1 cellular context compared by ENCODE assay signal in the genomic region with DNA sequence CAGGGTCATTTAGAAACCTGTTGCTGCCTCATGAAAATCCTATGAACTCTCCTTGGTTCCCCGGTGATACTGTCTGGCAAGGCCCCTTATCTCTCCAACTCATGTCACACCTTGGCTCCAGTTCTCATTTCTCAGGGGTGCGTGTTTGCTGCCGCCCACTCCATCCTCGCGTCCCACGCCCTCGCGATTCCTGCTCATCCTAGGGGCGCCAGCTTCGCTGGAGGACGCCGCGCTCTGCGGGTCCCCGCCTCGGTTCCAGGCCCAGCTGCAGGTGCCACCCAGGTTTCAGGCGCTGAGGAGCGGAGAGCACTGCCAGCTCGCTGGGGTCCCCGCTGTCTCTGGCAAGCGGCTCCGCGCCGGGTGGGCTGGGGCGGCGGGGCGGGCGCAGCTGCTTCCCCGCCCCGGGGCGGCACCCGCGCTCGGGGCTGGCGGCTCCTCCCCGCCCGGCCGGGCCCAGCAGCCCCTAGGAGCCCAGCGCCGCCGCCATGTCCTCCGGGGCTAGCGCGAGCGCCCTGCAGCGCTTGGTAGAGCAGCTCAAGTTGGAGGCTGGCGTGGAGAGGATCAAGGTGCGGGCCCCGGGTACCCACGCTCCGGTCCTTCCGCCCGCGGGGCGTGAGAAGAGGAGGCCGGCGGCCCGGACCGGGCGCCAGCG.
A peak's percentile ranks its signal among the peaks of the same experiment; 100 is the strongest.
TF ChIP-seq lines count a peak whose summit lies in the region.

A gene (plus strand): TSS at position 456 of the 652 bp plus-strand sequence. CDS start 30 bp downstream, at position 486.

TF ChIP-seq in WTC11, 78 proteins besides CTCF, POLR2A, EP300 and RAD21 (continued from another document):
- TF ChIP-seq, protein P1, sequence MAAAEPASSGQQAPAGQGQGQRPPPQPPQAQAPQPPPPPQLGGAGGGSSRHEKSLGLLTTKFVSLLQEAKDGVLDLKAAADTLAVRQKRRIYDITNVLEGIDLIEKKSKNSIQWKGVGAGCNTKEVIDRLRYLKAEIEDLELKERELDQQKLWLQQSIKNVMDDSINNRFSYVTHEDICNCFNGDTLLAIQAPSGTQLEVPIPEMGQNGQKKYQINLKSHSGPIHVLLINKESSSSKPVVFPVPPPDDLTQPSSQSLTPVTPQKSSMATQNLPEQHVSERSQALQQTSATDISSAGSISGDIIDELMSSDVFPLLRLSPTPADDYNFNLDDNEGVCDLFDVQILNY (CRISPR knock-in tag; IDR thresholded peaks at IDR 0.05), result no peak
- TF ChIP-seq, protein P2, sequence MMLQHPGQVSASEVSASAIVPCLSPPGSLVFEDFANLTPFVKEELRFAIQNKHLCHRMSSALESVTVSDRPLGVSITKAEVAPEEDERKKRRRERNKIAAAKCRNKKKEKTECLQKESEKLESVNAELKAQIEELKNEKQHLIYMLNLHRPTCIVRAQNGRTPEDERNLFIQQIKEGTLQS (CRISPR knock-in tag; conservative IDR thresholded peaks at IDR 0.05), result no peak
- TF ChIP-seq OVOL2 (CRISPR knock-in tag; IDR thresholded peaks at IDR 0.05; ENCODE audit: borderline replicate concordance), result no peak
- TF ChIP-seq GABPB1 (CRISPR knock-in tag; IDR thresholded peaks at IDR 0.05), result no peak
- TF ChIP-seq ZNF423 (CRISPR knock-in tag; IDR thresholded peaks at IDR 0.05), result peak; percentile 89
- TF ChIP-seq NFATC4 (CRISPR knock-in tag; IDR thresholded peaks at IDR 0.05), result no peak
- no peak for TF ChIP-seq ELF4 (CRISPR knock-in tag; IDR thresholded peaks at IDR 0.05; ENCODE audit: low read depth)
- TF ChIP-seq, protein P3, sequence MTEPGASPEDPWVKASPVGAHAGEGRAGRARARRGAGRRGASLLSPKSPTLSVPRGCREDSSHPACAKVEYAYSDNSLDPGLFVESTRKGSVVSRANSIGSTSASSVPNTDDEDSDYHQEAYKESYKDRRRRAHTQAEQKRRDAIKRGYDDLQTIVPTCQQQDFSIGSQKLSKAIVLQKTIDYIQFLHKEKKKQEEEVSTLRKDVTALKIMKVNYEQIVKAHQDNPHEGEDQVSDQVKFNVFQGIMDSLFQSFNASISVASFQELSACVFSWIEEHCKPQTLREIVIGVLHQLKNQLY (CRISPR knock-in tag; IDR thresholded peaks at IDR 0.05), result no peak
- TF ChIP-seq FOXJ3 (CRISPR knock-in tag; IDR thresholded peaks at IDR 0.05; ENCODE audit: borderline replicate concordance), result no peak
- TF ChIP-seq, protein P4, sequence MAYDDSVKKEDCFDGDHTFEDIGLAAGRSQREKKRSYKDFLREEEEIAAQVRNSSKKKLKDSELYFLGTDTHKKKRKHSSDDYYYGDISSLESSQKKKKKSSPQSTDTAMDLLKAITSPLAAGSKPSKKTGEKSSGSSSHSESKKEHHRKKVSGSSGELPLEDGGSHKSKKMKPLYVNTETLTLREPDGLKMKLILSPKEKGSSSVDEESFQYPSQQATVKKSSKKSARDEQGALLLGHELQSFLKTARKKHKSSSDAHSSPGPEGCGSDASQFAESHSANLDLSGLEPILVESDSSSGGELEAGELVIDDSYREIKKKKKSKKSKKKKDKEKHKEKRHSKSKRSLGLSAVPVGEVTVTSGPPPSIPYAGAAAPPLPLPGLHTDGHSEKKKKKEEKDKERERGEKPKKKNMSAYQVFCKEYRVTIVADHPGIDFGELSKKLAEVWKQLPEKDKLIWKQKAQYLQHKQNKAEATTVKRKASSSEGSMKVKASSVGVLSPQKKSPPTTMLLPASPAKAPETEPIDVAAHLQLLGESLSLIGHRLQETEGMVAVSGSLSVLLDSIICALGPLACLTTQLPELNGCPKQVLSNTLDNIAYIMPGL (CRISPR knock-in tag; IDR thresholded peaks at IDR 0.05), result peak; percentile 70; the same call in 1 of the 2 replicates
- no peak for TF ChIP-seq JAZF1 (CRISPR knock-in tag; IDR thresholded peaks at IDR 0.05)
- TF ChIP-seq, protein P5, sequence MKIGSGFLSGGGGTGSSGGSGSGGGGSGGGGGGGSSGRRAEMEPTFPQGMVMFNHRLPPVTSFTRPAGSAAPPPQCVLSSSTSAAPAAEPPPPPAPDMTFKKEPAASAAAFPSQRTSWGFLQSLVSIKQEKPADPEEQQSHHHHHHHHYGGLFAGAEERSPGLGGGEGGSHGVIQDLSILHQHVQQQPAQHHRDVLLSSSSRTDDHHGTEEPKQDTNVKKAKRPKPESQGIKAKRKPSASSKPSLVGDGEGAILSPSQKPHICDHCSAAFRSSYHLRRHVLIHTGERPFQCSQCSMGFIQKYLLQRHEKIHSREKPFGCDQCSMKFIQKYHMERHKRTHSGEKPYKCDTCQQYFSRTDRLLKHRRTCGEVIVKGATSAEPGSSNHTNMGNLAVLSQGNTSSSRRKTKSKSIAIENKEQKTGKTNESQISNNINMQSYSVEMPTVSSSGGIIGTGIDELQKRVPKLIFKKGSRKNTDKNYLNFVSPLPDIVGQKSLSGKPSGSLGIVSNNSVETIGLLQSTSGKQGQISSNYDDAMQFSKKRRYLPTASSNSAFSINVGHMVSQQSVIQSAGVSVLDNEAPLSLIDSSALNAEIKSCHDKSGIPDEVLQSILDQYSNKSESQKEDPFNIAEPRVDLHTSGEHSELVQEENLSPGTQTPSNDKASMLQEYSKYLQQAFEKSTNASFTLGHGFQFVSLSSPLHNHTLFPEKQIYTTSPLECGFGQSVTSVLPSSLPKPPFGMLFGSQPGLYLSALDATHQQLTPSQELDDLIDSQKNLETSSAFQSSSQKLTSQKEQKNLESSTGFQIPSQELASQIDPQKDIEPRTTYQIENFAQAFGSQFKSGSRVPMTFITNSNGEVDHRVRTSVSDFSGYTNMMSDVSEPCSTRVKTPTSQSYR (CRISPR knock-in tag; IDR thresholded peaks at IDR 0.05), result no peak
- TF ChIP-seq, protein P6, sequence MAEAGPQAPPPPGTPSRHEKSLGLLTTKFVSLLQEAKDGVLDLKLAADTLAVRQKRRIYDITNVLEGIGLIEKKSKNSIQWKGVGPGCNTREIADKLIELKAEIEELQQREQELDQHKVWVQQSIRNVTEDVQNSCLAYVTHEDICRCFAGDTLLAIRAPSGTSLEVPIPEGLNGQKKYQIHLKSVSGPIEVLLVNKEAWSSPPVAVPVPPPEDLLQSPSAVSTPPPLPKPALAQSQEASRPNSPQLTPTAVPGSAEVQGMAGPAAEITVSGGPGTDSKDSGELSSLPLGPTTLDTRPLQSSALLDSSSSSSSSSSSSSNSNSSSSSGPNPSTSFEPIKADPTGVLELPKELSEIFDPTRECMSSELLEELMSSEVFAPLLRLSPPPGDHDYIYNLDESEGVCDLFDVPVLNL (CRISPR knock-in tag; IDR thresholded peaks at IDR 0.05; ENCODE audit: borderline replicate concordance, low read depth), result no peak
- TF ChIP-seq, protein P7, sequence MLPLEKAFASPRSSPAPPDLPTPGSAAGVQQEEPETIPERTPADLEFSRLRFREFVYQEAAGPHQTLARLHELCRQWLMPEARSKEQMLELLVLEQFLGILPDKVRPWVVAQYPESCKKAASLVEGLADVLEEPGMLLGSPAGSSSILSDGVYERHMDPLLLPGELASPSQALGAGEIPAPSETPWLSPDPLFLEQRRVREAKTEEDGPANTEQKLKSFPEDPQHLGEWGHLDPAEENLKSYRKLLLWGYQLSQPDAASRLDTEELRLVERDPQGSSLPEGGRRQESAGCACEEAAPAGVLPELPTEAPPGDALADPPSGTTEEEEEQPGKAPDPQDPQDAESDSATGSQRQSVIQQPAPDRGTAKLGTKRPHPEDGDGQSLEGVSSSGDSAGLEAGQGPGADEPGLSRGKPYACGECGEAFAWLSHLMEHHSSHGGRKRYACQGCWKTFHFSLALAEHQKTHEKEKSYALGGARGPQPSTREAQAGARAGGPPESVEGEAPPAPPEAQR (CRISPR knock-in tag; IDR thresholded peaks at IDR 0.05), result no peak
- TF ChIP-seq, protein P8, sequence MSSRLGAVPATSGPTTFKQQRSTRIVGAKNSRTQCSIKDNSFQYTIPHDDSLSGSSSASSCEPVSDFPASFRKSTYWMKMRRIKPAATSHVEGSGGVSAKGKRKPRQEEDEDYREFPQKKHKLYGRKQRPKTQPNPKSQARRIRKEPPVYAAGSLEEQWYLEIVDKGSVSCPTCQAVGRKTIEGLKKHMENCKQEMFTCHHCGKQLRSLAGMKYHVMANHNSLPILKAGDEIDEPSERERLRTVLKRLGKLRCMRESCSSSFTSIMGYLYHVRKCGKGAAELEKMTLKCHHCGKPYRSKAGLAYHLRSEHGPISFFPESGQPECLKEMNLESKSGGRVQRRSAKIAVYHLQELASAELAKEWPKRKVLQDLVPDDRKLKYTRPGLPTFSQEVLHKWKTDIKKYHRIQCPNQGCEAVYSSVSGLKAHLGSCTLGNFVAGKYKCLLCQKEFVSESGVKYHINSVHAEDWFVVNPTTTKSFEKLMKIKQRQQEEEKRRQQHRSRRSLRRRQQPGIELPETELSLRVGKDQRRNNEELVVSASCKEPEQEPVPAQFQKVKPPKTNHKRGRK (CRISPR knock-in tag; IDR thresholded peaks at IDR 0.05; ENCODE audit: borderline replicate concordance), result no peak
- TF ChIP-seq ZNF671 (CRISPR knock-in tag; IDR thresholded peaks at IDR 0.05), result no peak
- no peak for TF ChIP-seq ATF1 (CRISPR knock-in tag; IDR thresholded peaks at IDR 0.05)
- TF ChIP-seq, protein P9, sequence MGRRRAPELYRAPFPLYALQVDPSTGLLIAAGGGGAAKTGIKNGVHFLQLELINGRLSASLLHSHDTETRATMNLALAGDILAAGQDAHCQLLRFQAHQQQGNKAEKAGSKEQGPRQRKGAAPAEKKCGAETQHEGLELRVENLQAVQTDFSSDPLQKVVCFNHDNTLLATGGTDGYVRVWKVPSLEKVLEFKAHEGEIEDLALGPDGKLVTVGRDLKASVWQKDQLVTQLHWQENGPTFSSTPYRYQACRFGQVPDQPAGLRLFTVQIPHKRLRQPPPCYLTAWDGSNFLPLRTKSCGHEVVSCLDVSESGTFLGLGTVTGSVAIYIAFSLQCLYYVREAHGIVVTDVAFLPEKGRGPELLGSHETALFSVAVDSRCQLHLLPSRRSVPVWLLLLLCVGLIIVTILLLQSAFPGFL (CRISPR knock-in tag; IDR thresholded peaks at IDR 0.05; ENCODE audit: borderline replicate concordance), result no peak
- TF ChIP-seq, protein P10, sequence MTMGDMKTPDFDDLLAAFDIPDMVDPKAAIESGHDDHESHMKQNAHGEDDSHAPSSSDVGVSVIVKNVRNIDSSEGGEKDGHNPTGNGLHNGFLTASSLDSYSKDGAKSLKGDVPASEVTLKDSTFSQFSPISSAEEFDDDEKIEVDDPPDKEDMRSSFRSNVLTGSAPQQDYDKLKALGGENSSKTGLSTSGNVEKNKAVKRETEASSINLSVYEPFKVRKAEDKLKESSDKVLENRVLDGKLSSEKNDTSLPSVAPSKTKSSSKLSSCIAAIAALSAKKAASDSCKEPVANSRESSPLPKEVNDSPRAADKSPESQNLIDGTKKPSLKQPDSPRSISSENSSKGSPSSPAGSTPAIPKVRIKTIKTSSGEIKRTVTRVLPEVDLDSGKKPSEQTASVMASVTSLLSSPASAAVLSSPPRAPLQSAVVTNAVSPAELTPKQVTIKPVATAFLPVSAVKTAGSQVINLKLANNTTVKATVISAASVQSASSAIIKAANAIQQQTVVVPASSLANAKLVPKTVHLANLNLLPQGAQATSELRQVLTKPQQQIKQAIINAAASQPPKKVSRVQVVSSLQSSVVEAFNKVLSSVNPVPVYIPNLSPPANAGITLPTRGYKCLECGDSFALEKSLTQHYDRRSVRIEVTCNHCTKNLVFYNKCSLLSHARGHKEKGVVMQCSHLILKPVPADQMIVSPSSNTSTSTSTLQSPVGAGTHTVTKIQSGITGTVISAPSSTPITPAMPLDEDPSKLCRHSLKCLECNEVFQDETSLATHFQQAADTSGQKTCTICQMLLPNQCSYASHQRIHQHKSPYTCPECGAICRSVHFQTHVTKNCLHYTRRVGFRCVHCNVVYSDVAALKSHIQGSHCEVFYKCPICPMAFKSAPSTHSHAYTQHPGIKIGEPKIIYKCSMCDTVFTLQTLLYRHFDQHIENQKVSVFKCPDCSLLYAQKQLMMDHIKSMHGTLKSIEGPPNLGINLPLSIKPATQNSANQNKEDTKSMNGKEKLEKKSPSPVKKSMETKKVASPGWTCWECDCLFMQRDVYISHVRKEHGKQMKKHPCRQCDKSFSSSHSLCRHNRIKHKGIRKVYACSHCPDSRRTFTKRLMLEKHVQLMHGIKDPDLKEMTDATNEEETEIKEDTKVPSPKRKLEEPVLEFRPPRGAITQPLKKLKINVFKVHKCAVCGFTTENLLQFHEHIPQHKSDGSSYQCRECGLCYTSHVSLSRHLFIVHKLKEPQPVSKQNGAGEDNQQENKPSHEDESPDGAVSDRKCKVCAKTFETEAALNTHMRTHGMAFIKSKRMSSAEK (CRISPR knock-in tag; IDR thresholded peaks at IDR 0.05; ENCODE audit: borderline replicate concordance), result no peak
- TF ChIP-seq SMAD3 (CRISPR knock-in tag; IDR thresholded peaks at IDR 0.05; ENCODE audit: borderline replicate concordance), result no peak
- TF ChIP-seq, protein P11, sequence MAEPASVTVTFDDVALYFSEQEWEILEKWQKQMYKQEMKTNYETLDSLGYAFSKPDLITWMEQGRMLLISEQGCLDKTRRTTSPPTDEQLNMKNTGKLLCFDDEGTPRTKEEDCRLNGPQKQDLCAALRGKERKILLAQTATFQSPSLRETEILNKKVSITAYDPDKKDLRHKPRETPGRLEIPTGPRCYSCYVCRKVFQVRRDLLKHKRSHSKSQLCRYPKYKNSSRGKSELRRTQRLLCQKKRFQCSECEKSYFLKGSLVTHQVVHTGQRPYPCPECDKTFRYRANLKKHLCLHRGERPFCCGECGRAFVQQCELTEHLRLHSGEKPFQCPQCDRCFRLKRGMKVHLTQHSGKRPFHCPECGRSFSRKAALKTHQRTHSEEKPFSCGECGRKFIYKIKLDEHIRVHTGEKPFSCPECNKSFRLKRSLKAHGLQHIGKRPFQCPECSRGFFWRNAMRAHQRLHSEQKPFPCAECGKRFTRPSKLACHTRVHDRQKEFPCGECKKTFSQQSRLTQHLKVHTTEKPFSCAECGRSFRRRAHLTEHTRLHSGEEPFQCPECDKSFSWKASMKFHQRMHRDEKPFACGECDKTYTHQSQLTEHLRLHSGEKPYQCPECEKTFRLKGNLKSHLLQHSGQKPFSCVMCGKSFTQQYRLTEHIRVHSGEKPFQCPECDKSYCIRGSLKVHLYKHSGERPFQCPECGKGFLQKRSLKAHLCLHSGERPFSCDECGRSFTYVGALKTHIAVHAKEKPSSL (CRISPR knock-in tag; conservative IDR thresholded peaks at IDR 0.05), result no peak
- no peak for TF ChIP-seq IRF2 (CRISPR knock-in tag; IDR thresholded peaks at IDR 0.05; ENCODE audit: borderline replicate concordance, low read depth)
- TF ChIP-seq NR1H2 (CRISPR knock-in tag; IDR thresholded peaks at IDR 0.05), result no peak
- TF ChIP-seq, protein P12, sequence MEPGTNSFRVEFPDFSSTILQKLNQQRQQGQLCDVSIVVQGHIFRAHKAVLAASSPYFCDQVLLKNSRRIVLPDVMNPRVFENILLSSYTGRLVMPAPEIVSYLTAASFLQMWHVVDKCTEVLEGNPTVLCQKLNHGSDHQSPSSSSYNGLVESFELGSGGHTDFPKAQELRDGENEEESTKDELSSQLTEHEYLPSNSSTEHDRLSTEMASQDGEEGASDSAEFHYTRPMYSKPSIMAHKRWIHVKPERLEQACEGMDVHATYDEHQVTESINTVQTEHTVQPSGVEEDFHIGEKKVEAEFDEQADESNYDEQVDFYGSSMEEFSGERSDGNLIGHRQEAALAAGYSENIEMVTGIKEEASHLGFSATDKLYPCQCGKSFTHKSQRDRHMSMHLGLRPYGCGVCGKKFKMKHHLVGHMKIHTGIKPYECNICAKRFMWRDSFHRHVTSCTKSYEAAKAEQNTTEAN (CRISPR knock-in tag; IDR thresholded peaks at IDR 0.05), result no peak
- TF ChIP-seq ESRRA (CRISPR knock-in tag; IDR thresholded peaks at IDR 0.05; ENCODE audit: borderline replicate concordance), result no peak
- no peak for TF ChIP-seq ZNF138 (CRISPR knock-in tag; conservative IDR thresholded peaks at IDR 0.05)
